7 cellular contexts compared by ENCODE assay signal in genomic region chr19:1270168-1270853, GRCh38. TPM values are rescaled to one million over a fixed set of nuclear protein-coding genes. Genes with fewer than 3 reads are reported as not detected.
DNase-seq lines count a peak whose midpoint lies in the region; ATAC-seq and TF ChIP-seq lines count a peak whose summit lies in the region.

No MANE protein-coding gene starts in this region.

- H2AFZ ChIP-seq in HCT116 (ENCODE audit: low read depth, low read length, poor library complexity, severe bottlenecking) = no peak overlapping the region

- H3K4me1 ChIP-seq in HCT116 (ENCODE audit: control insufficient read depth in 1 of 2, insufficient read depth in 2 of 2, low read length in 2 of 2) = peaks cover 38 to 79% of the 10 kb centered on the region in 2 experiments
- peaks cover 80% of the 10 kb centered on the region for H3K4me1 ChIP-seq in skeletal muscle satellite cell (ENCODE audit: control insufficient read depth, insufficient read depth, low read length)

- intact Hi-C loops in HCT116 (cut with micrococcal nuclease) = loop anchor here (10.0 kb wide), 1 partner anchor 134 kb away; the partner anchor contains the start of genes DAZAP1 and GAMT

- peak overlapping the region; percentile 97 for H3K4me3 Mint-ChIP-seq in T-helper 17 cell

- H3K27ac ChIP-seq in HCT116 (ENCODE audit: low read depth, low read length) = peak overlapping the region; percentile 100

- POLR2A ChIA-PET in HCT116 (lab: Charles Lee) = interaction anchor here (1.6 to 1.7 kb wide), 3 partner anchors 11 to 225 kb away, joined by 7 to 54 read pairs (median 40); no protein-coding TSS in a partner anchor

- BruUV-seq in HCT116 (replicated peaks; lab: Mats Ljungman, UMichigan) = no TSS peak

- peaks cover 4% of the 10 kb centered on the region for H3K36me3 Mint-ChIP-seq in T-helper 17 cell (ENCODE audit: low read depth)

- H3K79me2 ChIP-seq in HCT116 (ENCODE audit: insufficient read depth, low read length) = peaks cover 55% of the 10 kb centered on the region

- peaks cover 48% of the 10 kb centered on the region for H3K4me1 Mint-ChIP-seq in T-helper 17 cell

- DNase-seq in HCT116 (ENCODE audit: low read depth, low spot score) (no peak), T-helper 17 cell (no peak), fibroblast of pulmonary artery (ENCODE audit: low read depth) (no peak), hepatic stellate cell (ENCODE audit: low spot score) (no peak), mesenteric fat pad (ENCODE audit: low spot score) (no peak)

- no peaks in the 10 kb centered on the region for H3K9me2 ChIP-seq in HCT116 (ENCODE audit: insufficient read depth)

- CTCF ChIA-PET in HCT116 (lab: Charles Lee) = no interaction called here

- H3K27me3 ChIP-seq in HCT116 (ENCODE audit: insufficient read depth, low read length) = no peaks in the 10 kb centered on the region
- H3K27me3 ChIP-seq in skeletal muscle satellite cell (ENCODE audit: control insufficient read depth, insufficient read depth, low read length) = no peaks in the 10 kb centered on the region

- H3K9me3 ChIP-seq in HCT116 (ENCODE audit: control insufficient read depth in 1 of 2, insufficient read depth in 1 of 2, low read depth in 1 of 2, low read length in 2 of 2) (no peaks in the 10 kb centered on the region), T-helper 17 cell (ENCODE audit: control insufficient read depth, low read length, poor library complexity, severe bottlenecking) (no peaks in the 10 kb centered on the region), skeletal muscle satellite cell (replicated peaks; ENCODE audit: low read length) (no peaks in the 10 kb centered on the region)

- H3K27ac Mint-ChIP-seq in T-helper 17 cell = peak overlapping the region; percentile 98

- H3K27me3 Mint-ChIP-seq in T-helper 17 cell = no peaks in the 10 kb centered on the region

- H3K4me2 ChIP-seq in HCT116 (ENCODE audit: low read length) = peak overlapping the region; percentile 100
- H3K4me2 ChIP-seq in skeletal muscle satellite cell (ENCODE audit: low read length) = peak overlapping the region; percentile 100

- RAD21 ChIA-PET in HCT116 (lab: Charles Lee; ENCODE audit: low non-redundant PET in 1 of 2, low total read pairs in 2 of 2, uncharacterized antibody in 2 of 2, unreplicated experiment in 2 of 2) = no interaction called here

- TF ChIP-seq POLR2A in HCT116 (IDR thresholded peaks at IDR 0.05; ENCODE audit: borderline replicate concordance, extremely low read depth, insufficient read depth, insufficient read length) = no peak

- no peaks in the 10 kb centered on the region for H4K20me1 ChIP-seq in HCT116 (ENCODE audit: insufficient read depth)

- no peak for TF ChIP-seq RAD21 in HCT116 (IDR thresholded peaks at IDR 0.05; ENCODE audit: low read depth)

- H3K9ac ChIP-seq in HCT116 (ENCODE audit: low read length) = peak overlapping the region; percentile 98
- H3K9ac ChIP-seq in skeletal muscle satellite cell (ENCODE audit: low read depth, low read length) = peak overlapping the region; percentile 96

- no peak for TF ChIP-seq CTCF in HCT116 (IDR thresholded peaks at IDR 0.05 in 2 of 3, conservative IDR thresholded peaks at IDR 0.05 in 1 of 3; ENCODE audit: borderline replicate concordance in 1 of 3, insufficient read depth in 1 of 3, low read depth in 2 of 3, low read length in 2 of 3)
- TF ChIP-seq CTCF in fibroblast of pulmonary artery (IDR thresholded peaks at IDR 0.05; ENCODE audit: low read length, missing control alignments) = no peak

- H3K36me3 ChIP-seq in HCT116 (ENCODE audit: control insufficient read depth in 1 of 2, insufficient read depth in 2 of 2, low read length in 2 of 2) (peaks cover 27 to 33% of the 10 kb centered on the region in 2 experiments; a peak in 3 of 4 replicates), skeletal muscle satellite cell (ENCODE audit: insufficient read depth, low read length) (peaks cover 45% of the 10 kb centered on the region)

- ATAC-seq in HCT116 (no peak), T-helper 17 cell (no peak), GM21529 (IDR thresholded peaks at IDR 0.05; ENCODE audit: unreplicated experiment) (no peak)

- H3K4me3 ChIP-seq in HCT116 (replicated peaks in 1 of 2; ENCODE audit: low read depth in 1 of 2, low read length in 2 of 2) (peak overlapping the region; percentile 85 to 96), fibroblast of pulmonary artery (replicated peaks; ENCODE audit: low read depth, low read length) (peak overlapping the region; percentile 87), skeletal muscle satellite cell (ENCODE audit: low read length) (peak overlapping the region; percentile 83)

TF ChIP-seq in HCT116, 20 proteins besides CTCF, POLR2A, EP300 and RAD21:
- TF ChIP-seq ATF3 (IDR thresholded peaks at IDR 0.05) = no peak
- no peak for TF ChIP-seq JUND (IDR thresholded peaks at IDR 0.05)
- TF ChIP-seq SRF (IDR thresholded peaks at IDR 0.05; ENCODE audit: low read depth) = no peak
- no peak for TF ChIP-seq REST (IDR thresholded peaks at IDR 0.05; ENCODE audit: low read depth)
- TF ChIP-seq YY1 (IDR thresholded peaks at IDR 0.05; ENCODE audit: extremely low read depth, insufficient replicate concordance, low read depth, low read length) = no peak
- no peak for TF ChIP-seq ZNF274 (IDR thresholded peaks at IDR 0.05; ENCODE audit: low read depth, low read length)
- TF ChIP-seq CBX3 (IDR thresholded peaks at IDR 0.05; ENCODE audit: low read depth) = no peak
- TF ChIP-seq CEBPB (IDR thresholded peaks at IDR 0.05; ENCODE audit: low read depth) = no peak
- TF ChIP-seq SP1 (IDR thresholded peaks at IDR 0.05; ENCODE audit: low read depth) = no peak

RNA-seq across cellular contexts. Expression of gene CIRBP, which starts 1.2 kb away (rescaled TPM):
- 276 TPM for total RNA-seq in HCT116 (2021; ENCODE audit: unreplicated experiment)
- 398 and 405 TPM in 2 replicates for polyA plus RNA-seq in HCT116 (2012)
- total RNA-seq in T-helper 17 cell = 100 to 1,000 TPM; 460 to 474 TPM
- total RNA-seq in skeletal muscle satellite cell (2012; rRNA removed) = 165 and 205 TPM in 2 replicates
- 243 TPM for total RNA-seq in mesenteric fat pad

RNA-seq across cellular contexts. Expression of gene FAM174C, which starts 5.0 kb away (rescaled TPM):
- total RNA-seq in HCT116 (2021; ENCODE audit: unreplicated experiment) (77.1 TPM), T-helper 17 cell (10 to 100 TPM; 40.6 to 43.6 TPM), mesenteric fat pad (53.2 TPM)
- 87.0 and 88.0 TPM in 2 replicates for polyA plus RNA-seq in HCT116 (2012)
- total RNA-seq in skeletal muscle satellite cell (2012; rRNA removed) = 36.5 and 60.9 TPM in 2 replicates

RNA-seq across cellular contexts. Expression of gene EFNA2, which starts 15.4 kb away (rescaled TPM):
- 12.2 TPM for total RNA-seq in HCT116 (2021; ENCODE audit: unreplicated experiment)
- 7.9 and 9.0 TPM in 2 replicates for polyA plus RNA-seq in HCT116 (2012)
- total RNA-seq in T-helper 17 cell = not detected
- total RNA-seq in skeletal muscle satellite cell (2012; rRNA removed) = 0.25 TPM in 1 of 2 replicates, not detected in the other
- total RNA-seq in mesenteric fat pad = not detected

RNA-seq across cellular contexts. Expression of gene MIDN, which starts 21.9 kb away (rescaled TPM):
- total RNA-seq in HCT116 (2021; ENCODE audit: unreplicated experiment) (146 TPM), T-helper 17 cell (100 to 1,000 TPM in 1 of 2 donors, 10 to 100 TPM in 1; 87.1 to 113 TPM), mesenteric fat pad (156 TPM)
- 63.2 and 79.4 TPM in 2 replicates for polyA plus RNA-seq in HCT116 (2012)
- total RNA-seq in skeletal muscle satellite cell (2012; rRNA removed) = 21.3 and 31.0 TPM in 2 replicates

RNA-seq across cellular contexts. Expression of gene ATP5F1D, which starts 28.8 kb away (rescaled TPM):
- total RNA-seq in HCT116 (2021; ENCODE audit: unreplicated experiment) (428 TPM), T-helper 17 cell (100 to 1,000 TPM; 104 to 115 TPM), mesenteric fat pad (189 TPM)
- polyA plus RNA-seq in HCT116 (2012) = 468 and 508 TPM in 2 replicates
- total RNA-seq in skeletal muscle satellite cell (2012; rRNA removed) = 33.9 and 42.1 TPM in 2 replicates

Comparison
In these comparisons a context has a peak if more than half of its experiments do, and no peak if none do; other contexts are left out.
1. RNA of gene EFNA2, which starts 15.4 kb away (total RNA-seq): 12.2 TPM in HCT116 (single experiment); not detected in T-helper 17 cell and not detected in mesenteric fat pad (single experiment); every median in the first group is over 10 times any median in the second.
2. Peak in every context shown above with its lines, with median percentiles within 50 percentile points of each other: H3K4me3 ChIP-seq.